In genomic region chr20:50410343-50410742, GRCh38 we compare ENCODE assay signal across 1 cellular context.
TF ChIP-seq lines count a peak whose summit lies in the region.

No MANE protein-coding gene starts in this region.

TF ChIP-seq in K562, 482 proteins besides CTCF, POLR2A, EP300 and RAD21 (continued from another document):
- no peak for TF ChIP-seq MGA (IDR thresholded peaks at IDR 0.05)
- no peak for TF ChIP-seq HMGN3 (IDR thresholded peaks at IDR 0.05; ENCODE audit: borderline replicate concordance, extremely low read depth, insufficient read length, low read depth, low read length)
- TF ChIP-seq BRD9 (IDR thresholded peaks at IDR 0.05; ENCODE audit: low read depth, partially characterized antibody) = no peak
- TF ChIP-seq CBFA2T3 (IDR thresholded peaks at IDR 0.05) = no peak
- no peak for TF ChIP-seq SNRNP70 (optimal IDR thresholded peaks at IDR 0.05; ENCODE audit: low read depth, low read length)
- no peak for TF ChIP-seq ZFP36 (IDR thresholded peaks at IDR 0.05; ENCODE audit: low read depth, low read length, partially characterized antibody)
- TF ChIP-seq TRIM24 (IDR thresholded peaks at IDR 0.05) = 0 out of 4 replicates have a peak, but pooled peaks of 1 of the 2 experiments have one; percentile 12
- TF ChIP-seq RBM25 (IDR thresholded peaks at IDR 0.05; ENCODE audit: low read depth, low read length, severe bottlenecking) = peak; percentile 50
- no peak for TF ChIP-seq RFX1 (IDR thresholded peaks at IDR 0.05)
- no peak for TF ChIP-seq STAT5A (IDR thresholded peaks at IDR 0.05; ENCODE audit: borderline replicate concordance, low read length)
- TF ChIP-seq TRIM28 (IDR thresholded peaks at IDR 0.05) = peak; percentile 43; the same call in 1 of the 2 replicates
- no peak for TF ChIP-seq SAFB (IDR thresholded peaks at IDR 0.05; ENCODE audit: borderline replicate concordance, low read depth, low read length)
- no peak for TF ChIP-seq GTF2E2 (tag; IDR thresholded peaks at IDR 0.05)
- TF ChIP-seq MED1 (CRISPR knock-in tag; IDR thresholded peaks at IDR 0.05; ENCODE audit: borderline replicate concordance) = no peak
